Comparison of ENCODE assay signal across 2 cellular contexts in the genomic region with DNA sequence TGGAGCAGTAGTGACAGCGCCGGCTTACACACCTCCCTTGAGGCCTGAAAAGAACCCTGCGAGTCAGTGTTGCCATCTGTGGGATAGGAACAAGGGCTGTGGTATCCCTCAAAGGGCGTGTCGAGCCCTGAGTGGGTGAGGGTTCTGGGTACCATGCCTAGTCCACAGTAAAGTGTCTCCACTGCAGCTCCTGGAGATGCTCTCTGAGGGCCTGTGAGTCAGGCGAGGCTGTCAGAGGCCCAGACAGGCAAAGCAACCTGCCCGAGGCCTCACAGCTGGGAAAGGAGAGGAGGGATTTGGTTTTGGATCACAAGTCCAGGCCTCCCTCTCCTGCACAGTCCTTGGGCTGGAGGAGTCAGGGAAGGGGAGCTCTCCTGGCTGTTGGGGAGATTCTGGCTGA.
TF ChIP-seq lines count a peak whose summit lies in the region.

No MANE protein-coding gene starts in this region.

TF ChIP-seq in IMR-90, 13 proteins besides CTCF, POLR2A, EP300 and RAD21:
- TF ChIP-seq FOS (IDR thresholded peaks at IDR 0.05; ENCODE audit: low read depth, low read length) (no peak), MAZ (IDR thresholded peaks at IDR 0.05; ENCODE audit: borderline replicate concordance, low read depth, low read length) (no peak), BHLHE40 (IDR thresholded peaks at IDR 0.05; ENCODE audit: low read depth, low read length) (no peak), MXI1 (IDR thresholded peaks at IDR 0.05; ENCODE audit: borderline replicate concordance, low read depth, low read length) (no peak), CHD1 (IDR thresholded peaks at IDR 0.05; ENCODE audit: low read depth, low read length) (no peak), RCOR1 (IDR thresholded peaks at IDR 0.05; ENCODE audit: insufficient replicate concordance, low read length) (no peak), SMC3 (IDR thresholded peaks at IDR 0.05; ENCODE audit: low read depth, low read length) (no peak), NFE2L2 (IDR thresholded peaks at IDR 0.05; ENCODE audit: low read depth, low read length) (no peak)

TF ChIP-seq in H1, 55 proteins besides CTCF, POLR2A, EP300 and RAD21:
- TF ChIP-seq KDM4A (IDR thresholded peaks at IDR 0.05; ENCODE audit: low read depth, low read length, severe bottlenecking), result no peak
